Comparison of ENCODE assay signal across 1 cellular context in the genomic region with DNA sequence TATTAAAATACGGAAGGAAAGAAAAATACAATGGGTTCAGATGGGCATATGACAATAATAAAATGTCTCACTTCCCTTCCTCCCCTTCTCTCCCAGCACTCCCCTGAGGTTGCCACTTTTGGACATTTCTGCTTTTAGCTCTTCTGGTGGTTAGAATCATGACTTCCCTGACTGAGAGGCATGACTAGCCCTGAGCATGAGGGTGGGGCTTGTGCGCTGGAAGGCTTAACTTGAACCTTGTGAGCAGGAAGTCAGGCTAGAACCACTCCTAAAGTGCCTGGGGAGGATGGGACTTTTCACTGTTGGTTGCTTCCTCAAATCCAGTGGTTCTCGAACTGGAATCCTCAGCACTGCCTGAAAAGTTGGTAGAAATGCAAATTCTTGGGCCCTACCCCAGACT.
TF ChIP-seq lines count a peak whose summit lies in the region.

No MANE protein-coding gene starts in this region.

TF ChIP-seq in GM23338, 12 proteins besides CTCF, POLR2A, EP300 and RAD21:
- TF ChIP-seq, protein P1, sequence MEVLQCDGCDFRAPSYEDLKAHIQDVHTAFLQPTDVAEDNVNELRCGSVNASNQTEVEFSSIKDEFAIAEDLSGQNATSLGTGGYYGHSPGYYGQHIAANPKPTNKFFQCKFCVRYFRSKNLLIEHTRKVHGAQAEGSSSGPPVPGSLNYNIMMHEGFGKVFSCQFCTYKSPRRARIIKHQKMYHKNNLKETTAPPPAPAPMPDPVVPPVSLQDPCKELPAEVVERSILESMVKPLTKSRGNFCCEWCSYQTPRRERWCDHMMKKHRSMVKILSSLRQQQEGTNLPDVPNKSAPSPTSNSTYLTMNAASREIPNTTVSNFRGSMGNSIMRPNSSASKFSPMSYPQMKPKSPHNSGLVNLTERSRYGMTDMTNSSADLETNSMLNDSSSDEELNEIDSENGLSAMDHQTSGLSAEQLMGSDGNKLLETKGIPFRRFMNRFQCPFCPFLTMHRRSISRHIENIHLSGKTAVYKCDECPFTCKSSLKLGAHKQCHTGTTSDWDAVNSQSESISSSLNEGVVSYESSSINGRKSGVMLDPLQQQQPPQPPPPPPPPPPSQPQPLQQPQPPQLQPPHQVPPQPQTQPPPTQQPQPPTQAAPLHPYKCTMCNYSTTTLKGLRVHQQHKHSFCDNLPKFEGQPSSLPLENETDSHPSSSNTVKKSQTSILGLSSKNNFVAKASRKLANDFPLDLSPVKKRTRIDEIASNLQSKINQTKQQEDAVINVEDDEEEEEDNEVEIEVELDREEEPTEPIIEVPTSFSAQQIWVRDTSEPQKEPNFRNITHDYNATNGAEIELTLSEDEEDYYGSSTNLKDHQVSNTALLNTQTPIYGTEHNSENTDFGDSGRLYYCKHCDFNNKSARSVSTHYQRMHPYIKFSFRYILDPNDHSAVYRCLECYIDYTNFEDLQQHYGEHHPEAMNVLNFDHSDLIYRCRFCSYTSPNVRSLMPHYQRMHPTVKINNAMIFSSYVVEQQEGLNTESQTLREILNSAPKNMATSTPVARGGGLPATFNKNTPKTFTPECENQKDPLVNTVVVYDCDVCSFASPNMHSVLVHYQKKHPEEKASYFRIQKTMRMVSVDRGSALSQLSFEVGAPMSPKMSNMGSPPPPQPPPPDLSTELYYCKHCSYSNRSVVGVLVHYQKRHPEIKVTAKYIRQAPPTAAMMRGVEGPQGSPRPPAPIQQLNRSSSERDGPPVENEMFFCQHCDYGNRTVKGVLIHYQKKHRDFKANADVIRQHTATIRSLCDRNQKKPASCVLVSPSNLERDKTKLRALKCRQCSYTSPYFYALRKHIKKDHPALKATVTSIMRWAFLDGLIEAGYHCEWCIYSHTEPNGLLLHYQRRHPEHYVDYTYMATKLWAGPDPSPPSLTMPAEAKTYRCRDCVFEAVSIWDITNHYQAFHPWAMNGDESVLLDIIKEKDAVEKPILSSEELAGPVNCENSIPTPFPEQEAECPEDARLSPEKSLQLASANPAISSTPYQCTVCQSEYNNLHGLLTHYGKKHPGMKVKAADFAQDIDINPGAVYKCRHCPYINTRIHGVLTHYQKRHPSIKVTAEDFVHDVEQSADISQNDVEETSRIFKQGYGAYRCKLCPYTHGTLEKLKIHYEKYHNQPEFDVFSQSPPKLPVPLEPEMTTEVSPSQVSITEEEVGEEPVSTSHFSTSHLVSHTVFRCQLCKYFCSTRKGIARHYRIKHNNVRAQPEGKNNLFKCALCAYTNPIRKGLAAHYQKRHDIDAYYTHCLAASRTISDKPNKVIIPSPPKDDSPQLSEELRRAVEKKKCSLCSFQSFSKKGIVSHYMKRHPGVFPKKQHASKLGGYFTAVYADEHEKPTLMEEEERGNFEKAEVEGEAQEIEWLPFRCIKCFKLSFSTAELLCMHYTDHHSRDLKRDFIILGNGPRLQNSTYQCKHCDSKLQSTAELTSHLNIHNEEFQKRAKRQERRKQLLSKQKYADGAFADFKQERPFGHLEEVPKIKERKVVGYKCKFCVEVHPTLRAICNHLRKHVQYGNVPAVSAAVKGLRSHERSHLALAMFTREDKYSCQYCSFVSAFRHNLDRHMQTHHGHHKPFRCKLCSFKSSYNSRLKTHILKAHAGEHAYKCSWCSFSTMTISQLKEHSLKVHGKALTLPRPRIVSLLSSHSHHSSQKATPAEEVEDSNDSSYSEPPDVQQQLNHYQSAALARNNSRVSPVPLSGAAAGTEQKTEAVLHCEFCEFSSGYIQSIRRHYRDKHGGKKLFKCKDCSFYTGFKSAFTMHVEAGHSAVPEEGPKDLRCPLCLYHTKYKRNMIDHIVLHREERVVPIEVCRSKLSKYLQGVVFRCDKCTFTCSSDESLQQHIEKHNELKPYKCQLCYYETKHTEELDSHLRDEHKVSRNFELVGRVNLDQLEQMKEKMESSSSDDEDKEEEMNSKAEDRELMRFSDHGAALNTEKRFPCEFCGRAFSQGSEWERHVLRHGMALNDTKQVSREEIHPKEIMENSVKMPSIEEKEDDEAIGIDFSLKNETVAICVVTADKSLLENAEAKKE (CRISPR knock-in tag; IDR thresholded peaks at IDR 0.05), result no peak
- TF ChIP-seq, protein P2, sequence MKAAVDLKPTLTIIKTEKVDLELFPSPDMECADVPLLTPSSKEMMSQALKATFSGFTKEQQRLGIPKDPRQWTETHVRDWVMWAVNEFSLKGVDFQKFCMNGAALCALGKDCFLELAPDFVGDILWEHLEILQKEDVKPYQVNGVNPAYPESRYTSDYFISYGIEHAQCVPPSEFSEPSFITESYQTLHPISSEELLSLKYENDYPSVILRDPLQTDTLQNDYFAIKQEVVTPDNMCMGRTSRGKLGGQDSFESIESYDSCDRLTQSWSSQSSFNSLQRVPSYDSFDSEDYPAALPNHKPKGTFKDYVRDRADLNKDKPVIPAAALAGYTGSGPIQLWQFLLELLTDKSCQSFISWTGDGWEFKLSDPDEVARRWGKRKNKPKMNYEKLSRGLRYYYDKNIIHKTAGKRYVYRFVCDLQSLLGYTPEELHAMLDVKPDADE (IDR thresholded peaks at IDR 0.05), result no peak
- TF ChIP-seq EZH2 (IDR thresholded peaks at IDR 0.05; ENCODE audit: low read depth, unreplicated experiment) (no peak), ZNF331 (CRISPR knock-in tag; IDR thresholded peaks at IDR 0.05; ENCODE audit: low read depth) (no peak), NANOG (IDR thresholded peaks at IDR 0.05; ENCODE audit: borderline replicate concordance) (no peak), STAT1 (IDR thresholded peaks at IDR 0.05; ENCODE audit: unreplicated experiment) (no peak), CREB1 (CRISPR knock-in tag; IDR thresholded peaks at IDR 0.05; ENCODE audit: low read depth) (no peak), JUNB (IDR thresholded peaks at IDR 0.05; ENCODE audit: unreplicated experiment) (no peak), EZH2phosphoT487 (IDR thresholded peaks at IDR 0.05; ENCODE audit: unreplicated experiment) (no peak)
- TF ChIP-seq, protein P3, sequence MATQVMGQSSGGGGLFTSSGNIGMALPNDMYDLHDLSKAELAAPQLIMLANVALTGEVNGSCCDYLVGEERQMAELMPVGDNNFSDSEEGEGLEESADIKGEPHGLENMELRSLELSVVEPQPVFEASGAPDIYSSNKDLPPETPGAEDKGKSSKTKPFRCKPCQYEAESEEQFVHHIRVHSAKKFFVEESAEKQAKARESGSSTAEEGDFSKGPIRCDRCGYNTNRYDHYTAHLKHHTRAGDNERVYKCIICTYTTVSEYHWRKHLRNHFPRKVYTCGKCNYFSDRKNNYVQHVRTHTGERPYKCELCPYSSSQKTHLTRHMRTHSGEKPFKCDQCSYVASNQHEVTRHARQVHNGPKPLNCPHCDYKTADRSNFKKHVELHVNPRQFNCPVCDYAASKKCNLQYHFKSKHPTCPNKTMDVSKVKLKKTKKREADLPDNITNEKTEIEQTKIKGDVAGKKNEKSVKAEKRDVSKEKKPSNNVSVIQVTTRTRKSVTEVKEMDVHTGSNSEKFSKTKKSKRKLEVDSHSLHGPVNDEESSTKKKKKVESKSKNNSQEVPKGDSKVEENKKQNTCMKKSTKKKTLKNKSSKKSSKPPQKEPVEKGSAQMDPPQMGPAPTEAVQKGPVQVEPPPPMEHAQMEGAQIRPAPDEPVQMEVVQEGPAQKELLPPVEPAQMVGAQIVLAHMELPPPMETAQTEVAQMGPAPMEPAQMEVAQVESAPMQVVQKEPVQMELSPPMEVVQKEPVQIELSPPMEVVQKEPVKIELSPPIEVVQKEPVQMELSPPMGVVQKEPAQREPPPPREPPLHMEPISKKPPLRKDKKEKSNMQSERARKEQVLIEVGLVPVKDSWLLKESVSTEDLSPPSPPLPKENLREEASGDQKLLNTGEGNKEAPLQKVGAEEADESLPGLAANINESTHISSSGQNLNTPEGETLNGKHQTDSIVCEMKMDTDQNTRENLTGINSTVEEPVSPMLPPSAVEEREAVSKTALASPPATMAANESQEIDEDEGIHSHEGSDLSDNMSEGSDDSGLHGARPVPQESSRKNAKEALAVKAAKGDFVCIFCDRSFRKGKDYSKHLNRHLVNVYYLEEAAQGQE (IDR thresholded peaks at IDR 0.05; ENCODE audit: unreplicated experiment), result no peak
TF ChIP-seq in GM23338: peak in this region for 0.
